1 cellular context compared by ENCODE assay signal in the genomic region with DNA sequence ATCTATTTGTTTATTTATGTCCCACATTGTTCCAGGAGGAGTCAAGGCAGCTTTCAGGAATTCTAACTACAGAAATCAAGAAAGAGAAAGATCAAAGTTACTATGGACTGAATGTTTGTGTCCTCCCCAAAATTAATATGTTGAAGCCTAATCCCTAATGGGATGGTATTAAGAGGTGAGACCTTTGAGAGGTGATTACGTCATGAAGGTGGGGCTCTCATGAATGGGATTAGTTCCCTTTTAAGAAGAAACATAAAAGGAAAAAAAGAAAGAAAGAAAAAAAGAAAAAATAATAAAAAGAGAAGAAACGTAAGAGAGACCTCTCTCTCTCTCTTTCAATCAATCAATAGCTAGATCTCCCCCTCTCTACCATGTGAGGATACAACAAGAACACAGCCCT.
TF ChIP-seq lines count a peak whose summit lies in the region.

No MANE protein-coding gene starts in this region.

TF ChIP-seq in HepG2, 621 proteins besides CTCF, POLR2A, EP300 and RAD21:
- TF ChIP-seq KMT2A (CRISPR knock-in tag; IDR thresholded peaks at IDR 0.05) (no peak), ZNF468 (CRISPR knock-in tag; IDR thresholded peaks at IDR 0.05) (no peak), NCOR1 (IDR thresholded peaks at IDR 0.05; ENCODE audit: borderline replicate concordance, low read length) (no peak), ZNF75D (CRISPR knock-in tag; IDR thresholded peaks at IDR 0.05; ENCODE audit: borderline replicate concordance) (no peak), ATF7 (IDR thresholded peaks at IDR 0.05) (peak; percentile 95), ATF7 (CRISPR knock-in tag; IDR thresholded peaks at IDR 0.05) (no peak), ZNF768 (CRISPR knock-in tag; IDR thresholded peaks at IDR 0.05) (no peak), ZNF264 (CRISPR knock-in tag; IDR thresholded peaks at IDR 0.05) (0 out of 2 replicates have a peak, but pooled peaks have one; percentile 53), CBX5 (CRISPR knock-in tag; IDR thresholded peaks at IDR 0.05; ENCODE audit: borderline replicate concordance) (no peak), CREB1 (IDR thresholded peaks at IDR 0.05) (peak; percentile 73), CREB1 (CRISPR knock-in tag; IDR thresholded peaks at IDR 0.05) (no peak)
- TF ChIP-seq, protein P1, sequence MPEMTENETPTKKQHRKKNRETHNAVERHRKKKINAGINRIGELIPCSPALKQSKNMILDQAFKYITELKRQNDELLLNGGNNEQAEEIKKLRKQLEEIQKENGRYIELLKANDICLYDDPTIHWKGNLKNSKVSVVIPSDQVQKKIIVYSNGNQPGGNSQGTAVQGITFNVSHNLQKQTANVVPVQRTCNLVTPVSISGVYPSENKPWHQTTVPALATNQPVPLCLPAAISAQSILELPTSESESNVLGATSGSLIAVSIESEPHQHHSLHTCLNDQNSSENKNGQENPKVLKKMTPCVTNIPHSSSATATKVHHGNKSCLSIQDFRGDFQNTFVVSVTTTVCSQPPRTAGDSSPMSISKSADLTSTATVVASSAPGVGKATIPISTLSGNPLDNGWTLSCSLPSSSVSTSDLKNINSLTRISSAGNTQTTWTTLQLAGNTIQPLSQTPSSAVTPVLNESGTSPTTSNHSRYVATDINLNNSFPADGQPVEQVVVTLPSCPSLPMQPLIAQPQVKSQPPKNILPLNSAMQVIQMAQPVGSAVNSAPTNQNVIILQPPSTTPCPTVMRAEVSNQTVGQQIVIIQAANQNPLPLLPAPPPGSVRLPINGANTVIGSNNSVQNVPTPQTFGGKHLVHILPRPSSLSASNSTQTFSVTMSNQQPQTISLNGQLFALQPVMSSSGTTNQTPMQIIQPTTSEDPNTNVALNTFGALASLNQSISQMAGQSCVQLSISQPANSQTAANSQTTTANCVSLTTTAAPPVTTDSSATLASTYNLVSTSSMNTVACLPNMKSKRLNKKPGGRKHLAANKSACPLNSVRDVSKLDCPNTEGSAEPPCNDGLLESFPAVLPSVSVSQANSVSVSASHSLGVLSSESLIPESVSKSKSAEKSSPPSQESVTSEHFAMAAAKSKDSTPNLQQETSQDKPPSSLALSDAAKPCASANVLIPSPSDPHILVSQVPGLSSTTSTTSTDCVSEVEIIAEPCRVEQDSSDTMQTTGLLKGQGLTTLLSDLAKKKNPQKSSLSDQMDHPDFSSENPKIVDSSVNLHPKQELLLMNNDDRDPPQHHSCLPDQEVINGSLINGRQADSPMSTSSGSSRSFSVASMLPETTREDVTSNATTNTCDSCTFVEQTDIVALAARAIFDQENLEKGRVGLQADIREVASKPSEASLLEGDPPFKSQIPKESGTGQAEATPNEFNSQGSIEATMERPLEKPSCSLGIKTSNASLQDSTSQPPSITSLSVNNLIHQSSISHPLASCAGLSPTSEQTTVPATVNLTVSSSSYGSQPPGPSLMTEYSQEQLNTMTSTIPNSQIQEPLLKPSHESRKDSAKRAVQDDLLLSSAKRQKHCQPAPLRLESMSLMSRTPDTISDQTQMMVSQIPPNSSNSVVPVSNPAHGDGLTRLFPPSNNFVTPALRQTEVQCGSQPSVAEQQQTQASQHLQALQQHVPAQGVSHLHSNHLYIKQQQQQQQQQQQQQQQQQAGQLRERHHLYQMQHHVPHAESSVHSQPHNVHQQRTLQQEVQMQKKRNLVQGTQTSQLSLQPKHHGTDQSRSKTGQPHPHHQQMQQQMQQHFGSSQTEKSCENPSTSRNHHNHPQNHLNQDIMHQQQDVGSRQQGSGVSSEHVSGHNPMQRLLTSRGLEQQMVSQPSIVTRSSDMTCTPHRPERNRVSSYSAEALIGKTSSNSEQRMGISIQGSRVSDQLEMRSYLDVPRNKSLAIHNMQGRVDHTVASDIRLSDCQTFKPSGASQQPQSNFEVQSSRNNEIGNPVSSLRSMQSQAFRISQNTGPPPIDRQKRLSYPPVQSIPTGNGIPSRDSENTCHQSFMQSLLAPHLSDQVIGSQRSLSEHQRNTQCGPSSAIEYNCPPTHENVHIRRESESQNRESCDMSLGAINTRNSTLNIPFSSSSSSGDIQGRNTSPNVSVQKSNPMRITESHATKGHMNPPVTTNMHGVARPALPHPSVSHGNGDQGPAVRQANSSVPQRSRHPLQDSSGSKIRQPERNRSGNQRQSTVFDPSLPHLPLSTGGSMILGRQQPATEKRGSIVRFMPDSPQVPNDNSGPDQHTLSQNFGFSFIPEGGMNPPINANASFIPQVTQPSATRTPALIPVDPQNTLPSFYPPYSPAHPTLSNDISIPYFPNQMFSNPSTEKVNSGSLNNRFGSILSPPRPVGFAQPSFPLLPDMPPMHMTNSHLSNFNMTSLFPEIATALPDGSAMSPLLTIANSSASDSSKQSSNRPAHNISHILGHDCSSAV (CRISPR knock-in tag; IDR thresholded peaks at IDR 0.05; ENCODE audit: borderline replicate concordance) = no peak
